ENCODE assay signal across 8 cellular contexts in the genomic region with DNA sequence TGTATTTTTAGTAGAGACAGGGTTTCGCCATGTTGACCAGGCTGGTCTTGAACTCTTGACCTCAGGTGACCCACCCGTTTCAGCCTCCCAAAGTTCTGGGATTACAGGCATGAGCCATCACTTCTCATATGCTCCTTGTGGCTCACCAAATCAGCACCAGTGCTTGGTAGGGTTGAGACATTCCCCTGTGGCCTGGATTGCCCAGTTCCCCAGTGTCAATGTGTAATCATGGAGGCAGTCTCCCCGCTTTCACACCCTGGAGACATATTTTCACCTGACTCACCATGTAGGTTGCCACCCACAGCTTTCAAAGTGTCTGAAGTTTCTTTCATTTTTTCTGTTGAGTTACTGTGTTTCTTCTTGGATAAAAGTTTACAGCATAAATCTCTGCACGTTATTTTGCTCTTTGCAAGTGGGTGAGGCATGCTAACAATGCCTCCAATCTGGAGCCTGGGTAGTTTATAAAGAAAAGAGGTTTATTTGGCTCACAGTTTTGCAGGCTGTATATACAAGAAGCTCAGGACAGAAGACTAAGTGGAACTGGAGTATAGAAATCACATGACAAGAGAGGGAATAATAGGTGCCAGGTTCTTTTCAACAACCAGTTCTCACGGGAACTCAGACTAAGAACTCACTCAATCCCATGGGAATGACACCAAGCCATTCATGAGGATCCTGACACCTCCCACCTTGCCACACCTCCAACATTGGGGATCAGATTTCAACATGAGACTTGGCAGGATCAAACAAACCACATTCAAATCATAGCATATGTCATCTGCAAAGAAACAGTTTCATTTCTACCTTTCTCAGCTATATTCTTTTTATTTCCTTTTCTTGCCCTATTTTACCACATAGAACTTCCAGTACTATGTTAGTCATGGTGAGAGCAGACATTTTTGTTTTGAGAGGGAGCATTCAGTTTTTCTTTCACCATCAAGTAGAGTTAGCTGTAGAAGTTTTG.
A peak's percentile ranks its signal among the peaks of the same experiment; 100 is the strongest.
DNase-seq lines count a peak whose midpoint lies in the region; ATAC-seq and TF ChIP-seq lines count a peak whose summit lies in the region.

No MANE protein-coding gene starts in this region.

- peak; percentile 52 for DNase-seq in stimulated activated naive CD4-positive, alpha-beta T cell treated with Interleukin-2 at 50 U/mL for 16 hours (lab: John Stamatoyannopoulos, UW)
- DNase-seq in stimulated activated naive CD4-positive, alpha-beta T cell (lab: John Stamatoyannopoulos, UW): no peak
- DNase-seq in PC-3 (peak; percentile 20), fibroblast of lung (ENCODE audit: low read depth in 2 of 2) (peak; percentile 56 to 79), posterior cingulate gyrus (no peak), medulla oblongata (ENCODE audit: extremely low spot score) (no peak), GM20000 (ENCODE audit: low spot score) (no peak)

- H3K4me2 ChIP-seq in PC-3 (ENCODE audit: low read length) (no peak overlapping the region), fibroblast of lung (ENCODE audit: extremely low read depth, insufficient read depth, low read length) (no peak overlapping the region)

- H3K4me3 ChIP-seq in PC-3 (ENCODE audit: low read length) (no peak overlapping the region), fibroblast of lung (replicated peaks in 1 of 4; ENCODE audit: control extremely low read depth in 1 of 4, insufficient read depth in 1 of 4, low read depth in 3 of 4, low read length in 4 of 4) (no peak overlapping the region)

- no peaks in the 10 kb centered on the region for H3K79me2 ChIP-seq in PC-3 (ENCODE audit: low read length)
- H3K79me2 ChIP-seq in fibroblast of lung (ENCODE audit: control insufficient read depth, insufficient read depth, low read length): no peaks in the 10 kb centered on the region

- peak; percentile 33 for ATAC-seq in PC-3
- no peak for ATAC-seq in HG03442 (IDR thresholded peaks at IDR 0.05; ENCODE audit: unreplicated experiment)

- H3K9ac ChIP-seq in PC-3 (ENCODE audit: low read length): no peak overlapping the region
- no peak overlapping the region for H3K9ac ChIP-seq in fibroblast of lung (ENCODE audit: insufficient read depth, low read length)

- intact Hi-C loops in PC-3 (cut with micrococcal nuclease) (no loop called here), posterior cingulate gyrus (cut with DNase I) (no loop called here)

- H3K9me2 ChIP-seq in PC-3 (replicated peaks; ENCODE audit: low read length): no peaks in the 10 kb centered on the region

- no peaks in the 10 kb centered on the region for H3K36me3 ChIP-seq in PC-3 (ENCODE audit: low read depth, low read length)
- no peaks in the 10 kb centered on the region for H3K36me3 ChIP-seq in fibroblast of lung (ENCODE audit: control insufficient read depth, insufficient read depth, low read length)

- H2AFZ ChIP-seq in PC-3 (ENCODE audit: low read length): no peak overlapping the region
- H2AFZ ChIP-seq in fibroblast of lung (ENCODE audit: low read length): no peak overlapping the region

- H4K20me1 ChIP-seq in PC-3 (ENCODE audit: low read length): no peaks in the 10 kb centered on the region
- H4K20me1 ChIP-seq in fibroblast of lung (ENCODE audit: control insufficient read depth, extremely low read depth, insufficient read depth, low read length): no peaks in the 10 kb centered on the region

- H3K27me3 ChIP-seq in PC-3 (ENCODE audit: low read length): no peaks in the 10 kb centered on the region
- H3K27me3 ChIP-seq in fibroblast of lung (ENCODE audit: control insufficient read depth, insufficient read depth, low read length): no peaks in the 10 kb centered on the region

- TF ChIP-seq CTCF in PC-3 (conservative IDR thresholded peaks at IDR 0.05; ENCODE audit: low read depth, low read length) (no peak), fibroblast of lung (conservative IDR thresholded peaks at IDR 0.05 in 1 of 2, IDR thresholded peaks at IDR 0.05 in 1 of 2; ENCODE audit: low read depth in 1 of 2, low read length in 2 of 2) (no peak), GM20000 (IDR thresholded peaks at IDR 0.05; ENCODE audit: extremely low read depth, missing control alignments) (no peak)

- no TSS peak for BruUV-seq in PC-3 (replicated peaks; lab: Mats Ljungman, UMichigan)

- POLR2A ChIA-PET in PC-3 (lab: Charles Lee; ENCODE audit: unreplicated experiment): no interaction called here

- peaks cover 8% of the 10 kb centered on the region; the same call in 1 of the 2 replicates for H3K4me1 ChIP-seq in PC-3 (ENCODE audit: insufficient read depth, low read length)
- H3K4me1 ChIP-seq in fibroblast of lung (ENCODE audit: control insufficient read depth, extremely low read depth, insufficient read depth, low read length): peaks cover 2% of the 10 kb centered on the region

- peak overlapping the region; percentile 39 for H3K27ac ChIP-seq in PC-3 (ENCODE audit: low read length)
- H3K27ac ChIP-seq in fibroblast of lung (ENCODE audit: insufficient read depth, low read length): no peak overlapping the region

- H3K9me3 ChIP-seq in PC-3 (ENCODE audit: low read length) (no peaks in the 10 kb centered on the region), fibroblast of lung (ENCODE audit: control insufficient read depth, insufficient read depth, low read depth, low read length) (no peaks in the 10 kb centered on the region)

- no peaks in the 10 kb centered on the region for H3F3A ChIP-seq in PC-3 (ENCODE audit: low read length, unreplicated experiment)

- CTCF ChIA-PET in PC-3 (lab: Charles Lee): no interaction called here

Comparison
In these comparisons a context has a peak if more than half of its experiments do, and no peak if none do; other contexts are left out.
1. DNase-seq: peak in stimulated activated naive CD4-positive, alpha-beta T cell treated with Interleukin-2 at 50 U/mL for 16 hours (single experiment), PC-3 (single experiment) and fibroblast of lung (2 of 2); none in stimulated activated naive CD4-positive, alpha-beta T cell (0 of 6), posterior cingulate gyrus (0 of 10), medulla oblongata (single experiment) and GM20000 (single experiment).